15 cellular contexts compared by ENCODE assay signal in the genomic region with DNA sequence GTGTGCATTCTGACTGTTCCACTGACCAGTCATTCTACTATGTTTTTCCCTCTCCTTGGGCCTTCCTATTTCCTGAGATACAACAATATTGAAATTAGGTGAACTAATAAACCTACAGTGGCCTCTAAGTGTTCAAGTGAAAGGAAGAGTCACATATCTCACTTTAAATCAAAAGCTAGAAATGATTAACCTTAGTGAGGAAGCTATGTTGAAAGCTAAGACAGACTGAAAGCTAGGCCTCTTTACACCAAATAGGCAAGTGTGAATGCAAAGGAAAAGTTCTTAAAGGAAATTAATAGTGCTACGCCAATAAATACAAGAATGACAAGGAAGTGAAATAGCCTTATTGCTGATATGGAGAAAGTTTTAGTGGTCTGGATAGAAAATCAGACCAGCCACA. TPM values are rescaled to one million over a fixed set of nuclear protein-coding genes. Genes with fewer than 3 reads are reported as not detected.
"Had no signal": no experiment of that assay in that cellular context is flagged by ENCODE, and none has a peak within 500 bp of the region (broad histone marks: within the 10 kb centered on the region; RNA-seq: fewer than 3 reads in every experiment).

No MANE protein-coding gene starts in this region.

- ATAC-seq: activated T-cell treated with anti-CD3 and anti-CD28 coated beads, Interleukin-2, amount 50 U/mL, for 72 hours; gastroesophageal sphincter; heart left ventricle; left lung; stimulated activated naive B cell treated with anti-CD40 and anti-IgM and Interleukin-4, amounts not matched to agents 10 μg/mL and 1 μg/mL and 100 μg/mL, for 72 hours; upper lobe of right lung had no signal

- DNase-seq: activated CD4-positive, alpha-beta T cell treated with anti-CD3 and anti-CD28 coated beads for 1 hour; activated CD4-positive, alpha-beta T cell treated with anti-CD3 and anti-CD28 coated beads, Interleukin-2, amount 50 U/mL, for 4 hours; activated T-cell treated with anti-CD3 and anti-CD28 coated beads, Interleukin-2, amount 50 U/mL, for 72 hours; effector CD4-positive, alpha-beta T cell; heart left ventricle; kidney; left lung; midbrain; posterior cingulate gyrus; retina; spleen; stimulated activated naive B cell treated with anti-CD40 and anti-IgM and Interleukin-4, amounts not matched to agents 10 μg/mL and 1 μg/mL and 100 μg/mL, for 72 hours; upper lobe of right lung had no signal

RNA-seq across cellular contexts. Expression of gene DYNC1I1, which starts 5.7 kb away (rescaled TPM):
- total RNA-seq: activated CD8-positive, alpha-beta memory T cell treated with anti-CD3 and anti-CD28 coated beads for 36 hours; activated T-cell treated with anti-CD3 and anti-CD28 coated beads, Interleukin-2, amount 50 U/mL, for 72 hours had no signal
